16 cellular contexts compared by ENCODE assay signal in genomic region chr17:17832040-17832363, GRCh38. TPM values are rescaled to one million over a fixed set of nuclear protein-coding genes. Genes with fewer than 3 reads are reported as not detected.
DNase-seq lines count a peak whose midpoint lies in the region; ATAC-seq, FAIRE-seq and TF ChIP-seq lines count a peak whose summit lies in the region.
"Had no signal": no experiment of that assay in that cellular context is flagged by ENCODE, and none has a peak within 500 bp of the region (broad histone marks: within the 10 kb centered on the region; RNA-seq: fewer than 3 reads in every experiment).

No MANE protein-coding gene starts in this region.

- no peak overlapping the region for H2AFZ ChIP-seq in K562 (ENCODE audit: low read depth, low read length)

- no peak for TF ChIP-seq RAD21 in K562 (CRISPR knock-in tag; conservative IDR thresholded peaks at IDR 0.05 in 1 of 2, IDR thresholded peaks at IDR 0.05 in 1 of 2)

- no peaks in the 10 kb centered on the region for H3K27me3 Mint-ChIP-seq in stimulated activated naive CD8-positive, alpha-beta T cell treated with anti-CD3 and anti-CD28 coated beads, Interleukin-15, amount 100 ng/mL, for 72 hours

- POLR2A ChIA-PET in K562 (lab: Yijun Ruan, JAX): interaction anchor here (0.5 to 2.2 kb wide), 3 partner anchors 11 to 87 kb away, joined by 3 to 9 read pairs (median 3); no protein-coding TSS in a partner anchor

- H3K79me2 ChIP-seq in K562 (ENCODE audit: control insufficient read depth, insufficient read depth, low read length): peaks cover 96% of the 10 kb centered on the region

- H3K4me1 ChIP-seq in K562 (replicated peaks in 1 of 2; ENCODE audit: control insufficient read depth in 2 of 2, insufficient read depth in 2 of 2, low read length in 2 of 2): peaks cover 42 to 53% of the 10 kb centered on the region in 2 experiments; a peak in 4 of 5 replicates
- H3K4me1 ChIP-seq in muscle layer of colon (ENCODE audit: insufficient read depth, low read length): peaks cover 54% of the 10 kb centered on the region
- peaks cover 76% of the 10 kb centered on the region for H3K4me1 ChIP-seq in vagina

- no TSS peak for BruUV-seq in K562 (replicated peaks; lab: Mats Ljungman, UMichigan)

- TF ChIP-seq EP300 in K562 (IDR thresholded peaks at IDR 0.05; ENCODE audit: low read length): no peak

- no peaks in the 10 kb centered on the region for H3K9me3 Mint-ChIP-seq in stimulated activated naive CD8-positive, alpha-beta T cell treated with anti-CD3 and anti-CD28 coated beads, Interleukin-15, amount 100 ng/mL, for 72 hours

- no peak overlapping the region for H3K4me2 ChIP-seq in K562 (ENCODE audit: insufficient read depth, low read length)

- CTCF ChIA-PET in K562 (lab: Yijun Ruan, JAX; ENCODE audit: low intra/inter-chr PET ratio): no interaction called here

- no peak for DNase-seq in stimulated activated naive CD8-positive, alpha-beta T cell treated with anti-CD3 and anti-CD28 coated beads, Interleukin-15, amount 100 ng/mL, for 72 hours
- no peak for DNase-seq in stimulated activated naive CD8-positive, alpha-beta T cell treated with anti-CD3 and anti-CD28 coated beads, Interleukin-15, Interleukin-2, amounts not matched to agents 100 U/mL and 50 U/mL, for 24 hours
- DNase-seq in K562 (ENCODE audit: extremely low read depth in 1 of 4, low spot score in 3 of 4) (no peak), vagina (ENCODE audit: extremely low spot score in 2 of 2) (no peak), COR-L47 (lab: John Stamatoyannopoulos, UW) (no peak), DMS153 treated with DMSO at 0.1 percent for 48 hours (lab: John Stamatoyannopoulos, UW; ENCODE audit: unreplicated experiment) (no peak)
- DNase-seq: cortex of kidney, IMR-90, OCI-M1, upper lobe of left lung had no signal

- H3K27me3 ChIP-seq in K562 (ENCODE audit: control insufficient read depth in 2 of 2, insufficient read depth in 2 of 2, low read length in 2 of 2): no peaks in the 10 kb centered on the region
- no peaks in the 10 kb centered on the region for H3K27me3 ChIP-seq in muscle layer of colon (ENCODE audit: control insufficient read depth in 1 of 2, insufficient read depth in 2 of 2, low read length in 2 of 2)
- no peaks in the 10 kb centered on the region for H3K27me3 ChIP-seq in vagina
- H3K27me3 ChIP-seq: BE2C, pancreas, upper lobe of left lung had no signal

- no peak overlapping the region for H3K27ac Mint-ChIP-seq in stimulated activated naive CD8-positive, alpha-beta T cell treated with anti-CD3 and anti-CD28 coated beads, Interleukin-15, amount 100 ng/mL, for 72 hours

- ATAC-seq in stimulated activated naive CD8-positive, alpha-beta T cell treated with anti-CD3 and anti-CD28 coated beads, Interleukin-15, amount 100 ng/mL, for 72 hours: no peak
- ATAC-seq in stimulated activated naive CD8-positive, alpha-beta T cell treated with anti-CD3 and anti-CD28 coated beads, Interleukin-15, Interleukin-2, amounts not matched to agents 100 U/mL and 50 U/mL, for 24 hours: no peak
- ATAC-seq in K562: no peak
- no peak for ATAC-seq in HG03521 (IDR thresholded peaks at IDR 0.05; ENCODE audit: unreplicated experiment)
- ATAC-seq: activated CD4-positive, CD25-positive, alpha-beta regulatory T cell treated with anti-CD3 and anti-CD28 coated beads, Interleukin-2, amount 50 U/mL, for 24 hours; esophagus mucosa; pancreas had no signal

- H3K9me1 ChIP-seq in K562 (ENCODE audit: control insufficient read depth, insufficient read depth, low read length): no peaks in the 10 kb centered on the region

- 75% methylated on average over 1 of the region's 2 CpGs for WGBS in K562 (ENCODE audit: insufficient coverage, low coverage, missing lambda C conversion rate)

- FAIRE-seq in K562 (lab: Jason Lieb, UNC): no peak
- FAIRE-seq: pancreas had no signal

- no peak for TF ChIP-seq POLR2A in K562 (conservative IDR thresholded peaks at IDR 0.05)
- TF ChIP-seq POLR2A in vagina (IDR thresholded peaks at IDR 0.05): no peak

- H3K27ac ChIP-seq in K562 (ENCODE audit: extremely low read depth, low read depth, low read length): no peak overlapping the region; the same call in 2 of the 3 replicates
- peak overlapping the region; percentile 70 for H3K27ac ChIP-seq in muscle layer of colon (ENCODE audit: low read depth, low read length)
- H3K27ac ChIP-seq in vagina: peak overlapping the region; percentile 81

- H3K9ac ChIP-seq in K562 (ENCODE audit: insufficient read depth in 1 of 2, low read depth in 2 of 2, low read length in 2 of 2) (peak overlapping the region in 1 of 2 experiments; percentile 53; a peak in 2 of 4 replicates), muscle layer of colon (ENCODE audit: low read length) (peak overlapping the region; percentile 39)

- H3K9me3 ChIP-seq in K562 (replicated peaks; ENCODE audit: control insufficient read depth, insufficient read depth, low read depth, low read length) (no peaks in the 10 kb centered on the region), muscle layer of colon (ENCODE audit: low read length) (no peaks in the 10 kb centered on the region), vagina (no peaks in the 10 kb centered on the region)
- H3K9me3 ChIP-seq: BE2C, pancreas, upper lobe of left lung had no signal

- H3K4me3 Mint-ChIP-seq in stimulated activated naive CD8-positive, alpha-beta T cell treated with anti-CD3 and anti-CD28 coated beads, Interleukin-15, amount 100 ng/mL, for 72 hours: peak overlapping the region; percentile 7 to 59

- in situ Hi-C loops in K562 (cut with MboI): no loop called here

- peaks cover 26% of the 10 kb centered on the region; the same call in 1 of the 2 replicates for H4K20me1 ChIP-seq in K562 (replicated peaks; ENCODE audit: control insufficient read depth, insufficient read depth, low read length)

- peaks cover 86% of the 10 kb centered on the region for H3K4me1 Mint-ChIP-seq in stimulated activated naive CD8-positive, alpha-beta T cell treated with anti-CD3 and anti-CD28 coated beads, Interleukin-15, amount 100 ng/mL, for 72 hours

- H3K4me3 ChIP-seq in K562 (no peak overlapping the region), muscle layer of colon (ENCODE audit: low read depth in 1 of 2, low read length in 2 of 2) (peak overlapping the region in 1 of 2 donors; percentile 14), vagina (no peak overlapping the region)
- H3K4me3 ChIP-seq: pancreas, upper lobe of left lung had no signal

- TF ChIP-seq CTCF in K562 (IDR thresholded peaks at IDR 0.05 in 2 of 3, conservative IDR thresholded peaks at IDR 0.05 in 1 of 3; ENCODE audit: insufficient read depth in 2 of 3, low read depth in 1 of 3, low read length in 3 of 3) (no peak), vagina (IDR thresholded peaks at IDR 0.05) (no peak)

- H3K36me3 ChIP-seq in K562 (ENCODE audit: control insufficient read depth, insufficient read depth, low read length) (peaks cover 73% of the 10 kb centered on the region; the same call in 2 of the 3 replicates), muscle layer of colon (ENCODE audit: insufficient read depth, low read length) (no peaks in the 10 kb centered on the region), vagina (no peaks in the 10 kb centered on the region)
- H3K36me3 ChIP-seq: pancreas had no signal

- intact Hi-C loops in K562 (cut with micrococcal nuclease): no loop called here
- intact Hi-C loops in vagina (cut with DNase I): no loop called here

TF ChIP-seq in K562, 482 proteins besides CTCF, POLR2A, EP300 and RAD21 (continues in another document):
- TF ChIP-seq KDM1A (IDR thresholded peaks at IDR 0.05) (peak; percentile 47; a peak in 3 of 4 replicates), ATF2 (CRISPR knock-in tag; IDR thresholded peaks at IDR 0.05) (no peak), DACH1 (IDR thresholded peaks at IDR 0.05; ENCODE audit: partially characterized antibody) (no peak), ZFP36 (IDR thresholded peaks at IDR 0.05; ENCODE audit: low read depth, low read length, partially characterized antibody) (peak; percentile 83), FOXA3 (CRISPR knock-in tag; conservative IDR thresholded peaks at IDR 0.05 in 1 of 2, IDR thresholded peaks at IDR 0.05 in 1 of 2) (0 out of 4 replicates have a peak, but pooled peaks of 1 of the 2 experiments have one; percentile 44), NFE2L1 (tag; IDR thresholded peaks at IDR 0.05; ENCODE audit: borderline replicate concordance, low read depth) (no peak), ZNF146 (CRISPR knock-in tag; IDR thresholded peaks at IDR 0.05; ENCODE audit: unreplicated experiment) (peak; percentile 3), RCOR1 (IDR thresholded peaks at IDR 0.05; ENCODE audit: borderline replicate concordance in 1 of 2, low read depth in 2 of 2, low read length in 2 of 2) (0 out of 4 replicates have a peak, but pooled peaks of 1 of the 2 experiments have one; percentile 17), BCOR (IDR thresholded peaks at IDR 0.05) (peak; percentile 80), GATAD2B (IDR thresholded peaks at IDR 0.05; ENCODE audit: borderline replicate concordance) (no peak)

RNA-seq across cellular contexts. Expression of gene SREBF1, which starts 4.8 kb away (rescaled TPM):
- 392 and 1,233 TPM in 2 replicates for total RNA-seq in K562 (2011; cell fraction: chromatin; rRNA removed; ENCODE audit: low replicate concordance)
- total RNA-seq in K562 (2011; cell fraction: nucleolus; rRNA removed): 729 and 820 TPM in 2 replicates
- total RNA-seq in K562 (2011; cell fraction: nucleoplasm; rRNA removed): 484 and 520 TPM in 2 replicates
- total RNA-seq in K562 (2014; rRNA removed) (69.4 and 80.7 TPM in 2 replicates), K562 (2014; rRNA removed; fragmentation: Illumina TruSeq; extraction: Trizol) (28.6 and 31.2 TPM in 2 replicates), K562 (2015; rRNA removed; fragmentation: Illumina TruSeq; extraction: Trizol) (69.5 and 69.7 TPM in 2 replicates), K562 (2021) (134 and 169 TPM in 2 replicates), vagina (84.0 TPM)
- polyA plus RNA-seq in K562 (2011; rRNA removed) (35.6 and 140 TPM in 2 replicates), K562 (2014; fragmentation: Illumina TruSeq; extraction: Trizol) (98.4 and 117 TPM in 2 replicates), K562 (2014; fragmentation: Nextera tagmentation; extraction: Ambion mirVana) (1 to 10 TPM; 1.6 to 1.7 TPM), K562 (2014; rRNA removed) (90.3 and 91.1 TPM in 2 replicates)
- polyA plus RNA-seq in K562 (2011; cell fraction: cytosol; rRNA removed): 54.3 and 84.0 TPM in 2 replicates
- 590 and 682 TPM in 2 replicates for polyA plus RNA-seq in K562 (2011; cell fraction: nucleus; rRNA removed)
- 162 and 169 TPM in 2 replicates for polyA plus RNA-seq in K562 (2012)
- polyA minus RNA-seq in K562 (2011; rRNA and poly(A)+ RNA removed): 33.6 and 42.1 TPM in 2 replicates
- 133 and 177 TPM in 2 replicates for polyA minus RNA-seq in K562 (2011; cell fraction: cytosol; rRNA and poly(A)+ RNA removed)
- 150 and 229 TPM in 2 replicates for polyA minus RNA-seq in K562 (2011; cell fraction: nucleus; rRNA and poly(A)+ RNA removed)
